Comparison of ENCODE assay signal across 9 cellular contexts in genomic region chr17:2213291-2213960, GRCh38.
A peak's percentile ranks its signal among the peaks of the same experiment; 100 is the strongest.
DNase-seq lines count a peak whose midpoint lies in the region; ATAC-seq and TF ChIP-seq lines count a peak whose summit lies in the region.
"Had no signal": no experiment of that assay in that cellular context is flagged by ENCODE, and none has a peak within 500 bp of the region (broad histone marks: within the 10 kb centered on the region; RNA-seq: fewer than 3 reads in every experiment).

No MANE protein-coding gene starts in this region.

- H3K4me3 Mint-ChIP-seq in activated CD8-positive, alpha-beta memory T cell treated with anti-CD3 and anti-CD28 coated beads, Interleukin-2, amount 10 ng/mL, durations not matched to agents 7 days and 5 days, result no peak overlapping the region

- no peaks in the 10 kb centered on the region for H3K27me3 ChIP-seq in mucosa of rectum (ENCODE audit: control insufficient read depth in 2 of 2, insufficient read depth in 2 of 2, low read length in 2 of 2)
- no peaks in the 10 kb centered on the region for H3K27me3 ChIP-seq in transverse colon
- H3K27me3 ChIP-seq: body of pancreas had no signal

- WGBS in transverse colon (ENCODE audit: low coverage in 1 of 2), 2 donors, result 58 to 63% methylated on average over 6 to 11 of the region's 11 CpGs

- no peaks in the 10 kb centered on the region for H3K9me3 Mint-ChIP-seq in activated CD8-positive, alpha-beta memory T cell treated with anti-CD3 and anti-CD28 coated beads, Interleukin-2, amount 10 ng/mL, durations not matched to agents 7 days and 5 days (ENCODE audit: low read depth)

- in situ Hi-C loops in transverse colon (cut with MboI; ENCODE audit: low pct_ligation_motif_present in 1 of 4, low pct_unique_long_range_greater_than_20kb in 1 of 4, low sequenced_read_pairs in 3 of 4) (loop anchor here in 1 of 4 donors (5.0 kb wide), 1 partner anchor 36 kb away; no protein-coding TSS in a partner anchor), KBM-7 (cut with MboI; ENCODE audit: low pct_unique_long_range_greater_than_20kb, low sequenced_read_pairs) (no loop called here)

- H3K27ac ChIP-seq in cingulate gyrus (ENCODE audit: low read depth, low read length), result peak overlapping the region; percentile 87
- H3K27ac ChIP-seq in mucosa of rectum (ENCODE audit: low read depth in 2 of 2, low read length in 2 of 2), result peak overlapping the region; percentile 88 to 89
- peak overlapping the region; percentile 88 to 91 (median 90) for H3K27ac ChIP-seq in transverse colon

- CTCF ChIA-PET in activated CD8-positive, alpha-beta memory T cell treated with anti-CD3 and anti-CD28 coated beads, Interleukin-2, amount 10 ng/mL, durations not matched to agents 7 days and 5 days (lab: Charles Lee), result interaction anchor here (0.7 to 4.3 kb wide), 11 partner anchors 15 to 157 kb away, joined by 3 to 32 read pairs (median 4); partner anchors contain the start of genes HIC1, SMG6 and SRR

- H3K4me1 Mint-ChIP-seq in activated CD8-positive, alpha-beta memory T cell treated with anti-CD3 and anti-CD28 coated beads, Interleukin-2, amount 10 ng/mL, durations not matched to agents 7 days and 5 days, result peaks cover 65% of the 10 kb centered on the region

- peak overlapping the region; percentile 89 for H3K27ac Mint-ChIP-seq in activated CD8-positive, alpha-beta memory T cell treated with anti-CD3 and anti-CD28 coated beads, Interleukin-2, amount 10 ng/mL, durations not matched to agents 7 days and 5 days

- no peak for TF ChIP-seq POLR2A in transverse colon (IDR thresholded peaks at IDR 0.05)

- intact Hi-C loops in transverse colon (cut with DNase I; ENCODE audit: low total_unique reads), result no loop called here

- peaks cover 0 to under 1% of the 10 kb centered on the region in 2 donors for H3K36me3 ChIP-seq in mucosa of rectum (ENCODE audit: control insufficient read depth in 2 of 2, insufficient read depth in 2 of 2, low read length in 2 of 2)
- H3K36me3 ChIP-seq in transverse colon, result no peaks in the 10 kb centered on the region

- no peak for TF ChIP-seq EP300 in transverse colon (IDR thresholded peaks at IDR 0.05; ENCODE audit: low read depth)

- TF ChIP-seq CTCF in transverse colon (IDR thresholded peaks at IDR 0.05), result no peak

- no peak for DNase-seq in activated CD8-positive, alpha-beta memory T cell treated with anti-CD3 and anti-CD28 coated beads, Interleukin-2, amount 10 ng/mL, durations not matched to agents 7 days and 5 days
- DNase-seq in activated CD8-positive, alpha-beta memory T cell treated with anti-CD3 and anti-CD28 coated beads, Interleukin-2, amount 50 U/mL, for 4 hours, result no peak
- no peak for DNase-seq in transverse colon
- DNase-seq in KBM-7, result no peak
- no peak for DNase-seq in NK-92 (lab: John Stamatoyannopoulos, UW; ENCODE audit: unreplicated experiment)

- H3K9me3 ChIP-seq in mucosa of rectum (ENCODE audit: control insufficient read depth in 2 of 2, low read length in 2 of 2), result no peaks in the 10 kb centered on the region
- no peaks in the 10 kb centered on the region for H3K9me3 ChIP-seq in transverse colon
- H3K9me3 ChIP-seq: body of pancreas had no signal

- H3K27me3 Mint-ChIP-seq in activated CD8-positive, alpha-beta memory T cell treated with anti-CD3 and anti-CD28 coated beads, Interleukin-2, amount 10 ng/mL, durations not matched to agents 7 days and 5 days, result no peaks in the 10 kb centered on the region

- peaks cover 15% of the 10 kb centered on the region for H3K36me3 Mint-ChIP-seq in activated CD8-positive, alpha-beta memory T cell treated with anti-CD3 and anti-CD28 coated beads, Interleukin-2, amount 10 ng/mL, durations not matched to agents 7 days and 5 days

- H3K4me3 ChIP-seq in mucosa of rectum (ENCODE audit: low read length in 2 of 2), result no peak overlapping the region
- H3K4me3 ChIP-seq in transverse colon, result no peak overlapping the region
- H3K4me3 ChIP-seq: body of pancreas had no signal

- peaks cover 11 to 17% of the 10 kb centered on the region in 2 donors for H3K4me1 ChIP-seq in mucosa of rectum (ENCODE audit: control insufficient read depth in 2 of 2, insufficient read depth in 2 of 2, low read length in 2 of 2)
- H3K4me1 ChIP-seq in transverse colon, result peaks cover 17 to 48% (median 30%) of the 10 kb centered on the region in 4 donors
- H3K4me1 ChIP-seq: body of pancreas had no signal

- no peak overlapping the region for H3K9ac ChIP-seq in mucosa of rectum (ENCODE audit: low read depth in 1 of 2, low read length in 2 of 2)

- ATAC-seq in activated CD8-positive, alpha-beta memory T cell treated with anti-CD3 and anti-CD28 coated beads, Interleukin-2, amount 10 ng/mL, durations not matched to agents 7 days and 5 days, result no peak
- no peak for ATAC-seq in HG02571 (IDR thresholded peaks at IDR 0.05; ENCODE audit: unreplicated experiment)
